ENCODE assay signal across 17 cellular contexts in genomic region chr12:98740751-98741150, GRCh38.
A peak's percentile ranks its signal among the peaks of the same experiment; 100 is the strongest.
DNase-seq lines count a peak whose midpoint lies in the region; ATAC-seq, FAIRE-seq and TF ChIP-seq lines count a peak whose summit lies in the region.
"Had no signal": no experiment of that assay in that cellular context is flagged by ENCODE, and none has a peak within 500 bp of the region (broad histone marks: within the 10 kb centered on the region; RNA-seq: fewer than 3 reads in every experiment).

No MANE protein-coding gene starts in this region.

- no peak overlapping the region for H2AFZ ChIP-seq in astrocyte (ENCODE audit: low read depth, low read length)
- H2AFZ ChIP-seq: GM23248 had no signal

- H3K9me3 Mint-ChIP-seq in activated CD4-positive, alpha-beta T cell treated with anti-CD3 and anti-CD28 coated beads for 36 hours (ENCODE audit: low read depth), result no peaks in the 10 kb centered on the region
- H3K9me3 Mint-ChIP-seq in stimulated activated naive CD8-positive, alpha-beta T cell treated with anti-CD3 and anti-CD28 coated beads, Interleukin-15, Interleukin-2, amounts not matched to agents 100 ng/mL and 50 ng/mL, for 24 hours, result no peaks in the 10 kb centered on the region
- peaks cover 5% of the 10 kb centered on the region for H3K9me3 Mint-ChIP-seq in astrocyte (ENCODE audit: unreplicated experiment)

- H3K4me1 Mint-ChIP-seq in activated CD4-positive, alpha-beta T cell treated with anti-CD3 and anti-CD28 coated beads for 36 hours, result peaks cover 67% of the 10 kb centered on the region
- peaks cover 28% of the 10 kb centered on the region for H3K4me1 Mint-ChIP-seq in stimulated activated naive CD8-positive, alpha-beta T cell treated with anti-CD3 and anti-CD28 coated beads, Interleukin-15, Interleukin-2, amounts not matched to agents 100 ng/mL and 50 ng/mL, for 24 hours (ENCODE audit: low read depth)
- peaks cover 13% of the 10 kb centered on the region for H3K4me1 Mint-ChIP-seq in astrocyte (ENCODE audit: low read depth, unreplicated experiment)

- peak overlapping the region; percentile 48 for H3K4me3 Mint-ChIP-seq in activated CD4-positive, alpha-beta T cell treated with anti-CD3 and anti-CD28 coated beads for 36 hours
- peak overlapping the region; percentile 19 for H3K4me3 Mint-ChIP-seq in stimulated activated naive CD8-positive, alpha-beta T cell treated with anti-CD3 and anti-CD28 coated beads, Interleukin-15, Interleukin-2, amounts not matched to agents 100 ng/mL and 50 ng/mL, for 24 hours
- no peak overlapping the region for H3K4me3 Mint-ChIP-seq in astrocyte (ENCODE audit: unreplicated experiment)

- H3K36me3 ChIP-seq in astrocyte (ENCODE audit: insufficient read depth, low read length), result no peaks in the 10 kb centered on the region

- no peaks in the 10 kb centered on the region for H3K9me3 ChIP-seq in astrocyte (ENCODE audit: insufficient read depth, low read depth, low read length)
- H3K9me3 ChIP-seq: BLaER1 had no signal

- H3K27ac Mint-ChIP-seq in activated CD4-positive, alpha-beta T cell treated with anti-CD3 and anti-CD28 coated beads for 36 hours, result peak overlapping the region; percentile 96
- H3K27ac Mint-ChIP-seq in stimulated activated naive CD8-positive, alpha-beta T cell treated with anti-CD3 and anti-CD28 coated beads, Interleukin-15, Interleukin-2, amounts not matched to agents 100 ng/mL and 50 ng/mL, for 24 hours, result peak overlapping the region; percentile 93
- H3K27ac Mint-ChIP-seq in astrocyte (ENCODE audit: unreplicated experiment), result no peak overlapping the region

- no peak overlapping the region for H3K4me3 ChIP-seq in astrocyte (ENCODE audit: insufficient read depth, low read depth, low read length)
- H3K4me3 ChIP-seq: BLaER1, GM23248 had no signal

- peaks cover 4% of the 10 kb centered on the region for H3K36me3 Mint-ChIP-seq in activated CD4-positive, alpha-beta T cell treated with anti-CD3 and anti-CD28 coated beads for 36 hours (ENCODE audit: low read depth)
- no peaks in the 10 kb centered on the region for H3K36me3 Mint-ChIP-seq in stimulated activated naive CD8-positive, alpha-beta T cell treated with anti-CD3 and anti-CD28 coated beads, Interleukin-15, Interleukin-2, amounts not matched to agents 100 ng/mL and 50 ng/mL, for 24 hours (ENCODE audit: low read depth)
- H3K36me3 Mint-ChIP-seq in astrocyte (ENCODE audit: low read depth, unreplicated experiment), result peaks cover 9% of the 10 kb centered on the region

- H3K79me2 ChIP-seq in astrocyte (ENCODE audit: insufficient read depth, low read length), result no peaks in the 10 kb centered on the region

- ATAC-seq in activated CD4-positive, alpha-beta T cell treated with anti-CD3 and anti-CD28 coated beads for 36 hours, result peak; percentile 1
- no peak for ATAC-seq in stimulated activated naive CD8-positive, alpha-beta T cell treated with anti-CD3 and anti-CD28 coated beads, Interleukin-15, Interleukin-2, amounts not matched to agents 100 U/mL and 50 U/mL, for 24 hours
- no peak for ATAC-seq in GM18511 (IDR thresholded peaks at IDR 0.05; ENCODE audit: unreplicated experiment)
- no peak for ATAC-seq in HG03097 (IDR thresholded peaks at IDR 0.05; ENCODE audit: low FRiP score, unreplicated experiment)

- DNase-seq in activated CD4-positive, alpha-beta T cell treated with anti-CD3 and anti-CD28 coated beads for 36 hours, result no peak
- DNase-seq in activated CD4-positive, alpha-beta T cell treated with anti-CD3 and anti-CD28 coated beads for 4 hours, result no peak
- no peak for DNase-seq in stimulated activated naive CD8-positive, alpha-beta T cell treated with anti-CD3 and anti-CD28 coated beads, Interleukin-15, Interleukin-2, amounts not matched to agents 100 U/mL and 50 U/mL, for 24 hours
- DNase-seq in astrocyte (ENCODE audit: low read depth) (no peak), NCI-H2081 (lab: John Stamatoyannopoulos, UW) (no peak)
- DNase-seq: DND-41, MV-4-11, NCI-H1417, NCI-H187 treated with DMSO at 0.1 percent for 48 hours, NCI-H446, NCI-H69 had no signal

- no peak for FAIRE-seq in astrocyte (lab: Jason Lieb, UNC)
- FAIRE-seq: G401.6 had no signal

- H3K9ac ChIP-seq in astrocyte (ENCODE audit: low read length), result no peak overlapping the region
- H3K9ac ChIP-seq: BLaER1, GM23248 had no signal

- no peaks in the 10 kb centered on the region for H3K27me3 Mint-ChIP-seq in activated CD4-positive, alpha-beta T cell treated with anti-CD3 and anti-CD28 coated beads for 36 hours
- peaks cover 11% of the 10 kb centered on the region for H3K27me3 Mint-ChIP-seq in stimulated activated naive CD8-positive, alpha-beta T cell treated with anti-CD3 and anti-CD28 coated beads, Interleukin-15, Interleukin-2, amounts not matched to agents 100 ng/mL and 50 ng/mL, for 24 hours
- H3K27me3 Mint-ChIP-seq in astrocyte (ENCODE audit: low read depth, unreplicated experiment), result no peaks in the 10 kb centered on the region

- CTCF ChIA-PET in activated CD4-positive, alpha-beta T cell treated with anti-CD3 and anti-CD28 coated beads for 36 hours (lab: Charles Lee), result interaction anchor here (0.5 to 3.3 kb wide), 9 partner anchors 11 to 258 kb away, joined by 3 to 17 read pairs (median 4); no protein-coding TSS in a partner anchor

- H3K4me2 ChIP-seq in astrocyte (ENCODE audit: low read length), result peak overlapping the region; percentile 39
- H3K4me2 ChIP-seq: BLaER1 had no signal

- H4K20me1 ChIP-seq in astrocyte (ENCODE audit: insufficient read depth, low read length), result no peaks in the 10 kb centered on the region
- H4K20me1 ChIP-seq: BLaER1 had no signal

- peak overlapping the region; percentile 15 for H3K27ac ChIP-seq in astrocyte (ENCODE audit: low read depth, low read length)
- H3K27ac ChIP-seq: BLaER1, GM23248 had no signal

- intact Hi-C loops in activated CD4-positive, alpha-beta T cell treated with anti-CD3 and anti-CD28 coated beads for 36 hours (cut with DNase I, micrococcal nuclease), result loop anchor here (1.0 to 5.0 kb wide), 8 partner anchors 43 to 1462 kb away; partner anchors contain the start of genes APAF1 (in 2 of the 2), SLC25A3 (in 2 of the 2) and ACTR6 (in 1 of the 2)

- no peak for TF ChIP-seq CTCF in astrocyte (IDR thresholded peaks at IDR 0.05; ENCODE audit: insufficient read depth, low read depth, low read length)

- no peaks in the 10 kb centered on the region for H3K27me3 ChIP-seq in astrocyte (ENCODE audit: insufficient read depth, low read length)
- H3K27me3 ChIP-seq: BLaER1 had no signal

- POLR2A ChIA-PET in activated CD4-positive, alpha-beta T cell treated with anti-CD3 and anti-CD28 coated beads for 36 hours (lab: Charles Lee), result interaction anchor here (0.6 to 1.9 kb wide), 4 partner anchors 11 to 137 kb away, joined by 5 to 9 read pairs (median 6); no protein-coding TSS in a partner anchor

- H3K4me1 ChIP-seq in astrocyte (ENCODE audit: insufficient read depth, low read length), result peaks cover 27% of the 10 kb centered on the region
- H3K4me1 ChIP-seq: BLaER1 had no signal
